1 cellular context compared by ENCODE assay signal in genomic region chr19:47240561-47240960, GRCh38.
TF ChIP-seq lines count a peak whose summit lies in the region.

No MANE protein-coding gene starts in this region.

TF ChIP-seq in H1, 55 proteins besides CTCF, POLR2A, EP300 and RAD21:
- no peak for TF ChIP-seq TAF1 (IDR thresholded peaks at IDR 0.05; ENCODE audit: low read depth, low read length)
- TF ChIP-seq SRF (IDR thresholded peaks at IDR 0.05; ENCODE audit: low read depth, low read length): no peak
- TF ChIP-seq KDM5A (IDR thresholded peaks at IDR 0.05; ENCODE audit: low read length): no peak
- TF ChIP-seq SP4 (IDR thresholded peaks at IDR 0.05; ENCODE audit: low read length): no peak
- no peak for TF ChIP-seq CEBPB (IDR thresholded peaks at IDR 0.05; ENCODE audit: low read depth, low read length)
- no peak for TF ChIP-seq RXRA (IDR thresholded peaks at IDR 0.05; ENCODE audit: insufficient read depth, low read depth, low read length)
- no peak for TF ChIP-seq BACH1 (IDR thresholded peaks at IDR 0.05; ENCODE audit: low read length)
- TF ChIP-seq USF2 (IDR thresholded peaks at IDR 0.05; ENCODE audit: low read length): no peak
- no peak for TF ChIP-seq TAF7 (optimal IDR thresholded peaks at IDR 0.05; ENCODE audit: borderline replicate concordance, low read depth, low read length)
- TF ChIP-seq CBX5 (IDR thresholded peaks at IDR 0.05; ENCODE audit: low read depth, low read length): no peak
- TF ChIP-seq MAX (IDR thresholded peaks at IDR 0.05): no peak
- no peak for TF ChIP-seq SAP30 (IDR thresholded peaks at IDR 0.05; ENCODE audit: insufficient read depth, insufficient replicate concordance, low read length)
- TF ChIP-seq JUN (IDR thresholded peaks at IDR 0.05; ENCODE audit: low read depth, low read length): no peak
- no peak for TF ChIP-seq NRF1 (IDR thresholded peaks at IDR 0.05; ENCODE audit: low read depth, low read length)
- TF ChIP-seq SP2 (IDR thresholded peaks at IDR 0.05; ENCODE audit: low read length): no peak
- no peak for TF ChIP-seq PHF8 (conservative IDR thresholded peaks at IDR 0.05; ENCODE audit: low read depth, low read length)
